ENCODE assay signal across 8 cellular contexts in the genomic region with DNA sequence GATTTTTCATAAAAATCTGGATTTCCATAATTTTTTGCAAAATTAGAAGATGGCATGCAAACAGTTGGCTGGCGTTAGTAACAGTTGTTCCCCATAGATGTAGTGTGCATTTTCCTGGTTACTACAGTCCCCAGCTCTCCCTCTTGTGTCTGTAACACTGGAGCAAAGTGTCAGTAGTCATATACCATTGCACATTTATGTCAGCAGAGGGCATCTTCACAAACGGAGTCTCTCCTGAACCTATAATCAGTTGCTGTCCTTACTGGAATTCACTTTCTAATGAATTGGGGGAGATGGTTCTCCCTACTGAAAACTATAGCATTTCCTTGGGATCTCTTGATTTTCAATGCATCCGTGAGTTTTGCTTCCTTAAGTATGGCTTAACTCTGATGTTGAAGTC. TPM values are rescaled to one million over a fixed set of nuclear protein-coding genes. Genes with fewer than 3 reads are reported as not detected.
DNase-seq lines count a peak whose midpoint lies in the region; TF ChIP-seq lines count a peak whose summit lies in the region.

No MANE protein-coding gene starts in this region.

- no peak overlapping the region for H3K27ac Mint-ChIP-seq in HFFc6

- H3K4me1 Mint-ChIP-seq in HFFc6 (ENCODE audit: low read depth), result no peaks in the 10 kb centered on the region

- H3K4me3 Mint-ChIP-seq in HFFc6, result no peak overlapping the region

- DNase-seq in NCI-H1092 treated with DMSO at 0.1 percent for 48 hours (lab: John Stamatoyannopoulos, UW), result peak; percentile 10
- no peak for DNase-seq in NCI-H1092 (lab: John Stamatoyannopoulos, UW)
- DNase-seq in HFFc6, result no peak
- DNase-seq in SK-MEL-5 (ENCODE audit: low read depth, low spot score), result peak; percentile 61
- peak; percentile 60 for DNase-seq in iPS-NIHi7 (ENCODE audit: extremely low spot score)
- no peak for DNase-seq in mesenteric fat pad (ENCODE audit: low spot score)
- DNase-seq in activated naive CD4-positive, alpha-beta T cell (lab: John Stamatoyannopoulos, UW), result no peak
- DNase-seq in activated gamma-delta T cell treated with Interleukin-2 at 50 U/mL for 16 hours, result no peak

- no peaks in the 10 kb centered on the region; the same call in 1 of the 2 replicates for H3K27me3 Mint-ChIP-seq in HFFc6 (ENCODE audit: insufficient read depth)

- in situ Hi-C loops in SK-MEL-5 (cut with HindIII; ENCODE audit: low pct_unique_long_range_greater_than_20kb, low sequenced_read_pairs), result no loop called here

- TF ChIP-seq CTCF in HFFc6 (IDR thresholded peaks at IDR 0.05), result peak; percentile 34; the same call in 1 of the 2 replicates

- no peaks in the 10 kb centered on the region for H3K36me3 Mint-ChIP-seq in HFFc6 (ENCODE audit: low read depth)

- H3K9me3 Mint-ChIP-seq in HFFc6, result peaks cover 8% of the 10 kb centered on the region

RNA-seq across cellular contexts. Expression of a gene that starts 44.7 kb away (rescaled TPM):
- 10 to 100 TPM; 43.2 to 55.2 (median 48.2) TPM for total RNA-seq in HFFc6 (2021; fragmentation: NEBNext Ultra II Directional; extraction: Animal tissue kit (Norgen Biotek cat#: 25700))
- total RNA-seq in SK-MEL-5 (2014; rRNA removed; shearing (Covaris generic)), result 19.3 and 23.3 TPM in 2 replicates
- polyA plus RNA-seq in SK-MEL-5 (2015; cell fraction: cytosol; rRNA removed), result 12.0 and 25.6 TPM in 2 replicates
- polyA plus RNA-seq in SK-MEL-5 (2015; cell fraction: nucleus; rRNA removed), result 12.5 and 14.3 TPM in 2 replicates
- total RNA-seq in mesenteric fat pad, result 46.6 TPM

Comparison
In these comparisons a context has a peak if more than half of its experiments do, and no peak if none do; other contexts are left out.
1. DNase-seq: peak in NCI-H1092 treated with DMSO at 0.1 percent for 48 hours (single experiment), SK-MEL-5 (single experiment) and iPS-NIHi7 (single experiment); none in NCI-H1092 (single experiment), HFFc6 (single experiment), mesenteric fat pad (single experiment), activated naive CD4-positive, alpha-beta T cell (0 of 4) and activated gamma-delta T cell treated with Interleukin-2 at 50 U/mL for 16 hours (single experiment).